Comparison of ENCODE assay signal across 22 cellular contexts in genomic region chr17:67837965-67838364, GRCh38.
"Had no signal": no experiment of that assay in that cellular context is flagged by ENCODE, and none has a peak within 500 bp of the region (broad histone marks: within the 10 kb centered on the region; RNA-seq: fewer than 3 reads in every experiment).

No MANE protein-coding gene starts in this region.

- H3K4me3 Mint-ChIP-seq: activated CD8-positive, alpha-beta T cell treated with anti-CD3 and anti-CD28 coated beads for 36 hours had no signal

- H3K4me3 ChIP-seq: body of pancreas, colonic mucosa, esophagus muscularis mucosa, hepatocyte, right atrium auricular region, smooth muscle cell, transverse colon had no signal

- H3K27ac Mint-ChIP-seq: activated B cell treated with CpG ODN at 0.5 μM for 24 hours; activated naive CD4-positive, alpha-beta T cell treated with anti-CD3 and anti-CD28 coated beads, Interleukin-2, amount 50 U/mL, for 24 hours had no signal

- H3K4me2 ChIP-seq: hepatocyte, smooth muscle cell had no signal

- H3K9me3 ChIP-seq: body of pancreas, colonic mucosa, esophagus muscularis mucosa, right atrium auricular region, transverse colon had no signal

- ATAC-seq: activated CD8-positive, alpha-beta T cell treated with anti-CD3 and anti-CD28 coated beads for 36 hours; body of pancreas; left lobe of liver; naive thymus-derived CD8-positive, alpha-beta T cell had no signal

- DNase-seq: activated B cell treated with CpG ODN at 0.5 μM for 24 hours; activated CD4-positive, alpha-beta T cell treated with anti-CD3 and anti-CD28 coated beads for 48 hours; activated CD8-positive, alpha-beta memory T cell treated with anti-CD3 and anti-CD28 coated beads, Interleukin-2, amount 50 U/mL, for 4 hours; activated CD8-positive, alpha-beta T cell treated with anti-CD3 and anti-CD28 coated beads for 36 hours; activated effector memory CD4-positive, alpha-beta T cell treated with anti-CD3 and anti-CD28 coated beads, Interleukin-2, amount 50 U/mL, for 16 hours; amygdala; body of pancreas; caudate nucleus; colonic mucosa; islet precursor cell; naive thymus-derived CD8-positive, alpha-beta T cell; stimulated activated CD4-positive, alpha-beta T cell treated with anti-CD3 and anti-CD28 coated beads, Interleukin-4, amount 100 ng/mL, for 4 hours; stimulated activated naive CD4-positive, alpha-beta T cell treated with Interleukin-2 at 50 U/mL for 16 hours; substantia nigra; transverse colon had no signal

- H3K27me3 Mint-ChIP-seq: activated B cell treated with CpG ODN at 0.5 μM for 24 hours; activated CD8-positive, alpha-beta T cell treated with anti-CD3 and anti-CD28 coated beads for 36 hours; activated naive CD4-positive, alpha-beta T cell treated with anti-CD3 and anti-CD28 coated beads, Interleukin-2, amount 50 U/mL, for 24 hours; naive thymus-derived CD8-positive, alpha-beta T cell had no signal

- H2AFZ ChIP-seq: hepatocyte had no signal

- H3K27me3 ChIP-seq: body of pancreas, colonic mucosa, esophagus muscularis mucosa, hepatocyte, right atrium auricular region, transverse colon had no signal

- FAIRE-seq: TTC549 had no signal

- H3K9me3 Mint-ChIP-seq: activated B cell treated with CpG ODN at 0.5 μM for 24 hours; activated CD8-positive, alpha-beta T cell treated with anti-CD3 and anti-CD28 coated beads for 36 hours; activated naive CD4-positive, alpha-beta T cell treated with anti-CD3 and anti-CD28 coated beads, Interleukin-2, amount 50 U/mL, for 24 hours; naive thymus-derived CD8-positive, alpha-beta T cell had no signal

- H3K36me3 ChIP-seq: colonic mucosa, esophagus muscularis mucosa, right atrium auricular region, transverse colon had no signal

- H3K27ac ChIP-seq: body of pancreas, colonic mucosa, esophagus muscularis mucosa, hepatocyte, right atrium auricular region, transverse colon had no signal
